Comparison of ENCODE assay signal across 33 cellular contexts in genomic region chr5:158289967-158290366, GRCh38.
"Had no signal": no experiment of that assay in that cellular context is flagged by ENCODE, and none has a peak within 500 bp of the region (broad histone marks: within the 10 kb centered on the region; RNA-seq: fewer than 3 reads in every experiment).

No MANE protein-coding gene starts in this region.

- H3K36me3 ChIP-seq: adrenal gland, ascending aorta, brain microvascular endothelial cell, breast epithelium, cardiac muscle cell had no signal

- FAIRE-seq: astrocyte, bronchial epithelial cell had no signal

- H3K4me1 ChIP-seq: adrenal gland, body of pancreas, breast epithelium had no signal

- H3K9me3 ChIP-seq: body of pancreas had no signal

- DNase-seq: activated effector memory CD4-positive, alpha-beta T cell treated with anti-CD3 and anti-CD28 coated beads, Interleukin-2, amount 50 U/mL, for 16 hours; activated effector memory CD4-positive, alpha-beta T cell treated with Interleukin-2 at 50 U/mL for 16 hours; activated gamma-delta T cell; activated gamma-delta T cell treated with Interleukin-2 at 50 U/mL for 16 hours; activated naive CD4-positive, alpha-beta T cell; activated naive CD4-positive, alpha-beta T cell treated with anti-CD3 and anti-CD28 coated beads for 36 hours; activated naive CD4-positive, alpha-beta T cell treated with anti-CD3 and anti-CD28 coated beads, Interleukin-2, amount 10 ng/mL, durations not matched to agents 7 days and 5 days; activated naive CD4-positive, alpha-beta T cell treated with anti-CD3 and anti-CD28 coated beads, Interleukin-2, amount 50 U/mL, for 16 hours; activated naive CD4-positive, alpha-beta T cell treated with Interleukin-2 at 50 U/mL for 16 hours; activated naive CD8-positive, alpha-beta T cell treated with anti-CD3 and anti-CD28 coated beads for 36 hours; activated naive CD8-positive, alpha-beta T cell treated with anti-CD3 and anti-CD28 coated beads, Interleukin-2, amount 10 ng/mL, durations not matched to agents 7 days and 5 days; activated naive CD8-positive, alpha-beta T cell treated with anti-CD3 and anti-CD28 coated beads, Interleukin-2, amount 50 U/mL, for 24 hours; activated T-cell treated with anti-CD3 and anti-CD28 coated beads, Interleukin-2, amount 50 U/mL, for 24 hours; activated T-cell treated with anti-CD3 and anti-CD28 coated beads, Interleukin-2, amount 50 U/mL, for 4 hours; activated T-cell treated with anti-CD3 and anti-CD28 coated beads, Interleukin-2, amount 50 U/mL, for 48 hours; activated T-cell treated with anti-CD3 and anti-CD28 coated beads, Interleukin-2, amount 50 U/mL, for 72 hours; adrenal gland; amniotic stem cell; amygdala; anterior cingulate cortex; aorta; body of pancreas; brain microvascular endothelial cell; caudate nucleus; central memory CD4-positive, alpha-beta T cell; cerebellar nuclear complex had no signal

- ATAC-seq: activated naive CD4-positive, alpha-beta T cell treated with anti-CD3 and anti-CD28 coated beads, Interleukin-2, amount 50 U/mL, for 72 hours; activated naive CD8-positive, alpha-beta T cell treated with anti-CD3 and anti-CD28 coated beads, Interleukin-2, amount 50 U/mL, for 24 hours; activated T-cell treated with anti-CD3 and anti-CD28 coated beads, Interleukin-2, amount 50 U/mL, for 4 hours; activated T-cell treated with anti-CD3 and anti-CD28 coated beads, Interleukin-2, amount 50 U/mL, for 72 hours; activated T-helper 17 cell treated with anti-CD3 and anti-CD28 coated beads, Interleukin-2, amount 50 U/mL, for 72 hours; body of pancreas had no signal

- H3K27me3 ChIP-seq: adrenal gland, ascending aorta, body of pancreas, brain microvascular endothelial cell, breast epithelium, cardiac muscle cell had no signal

- H3K27ac ChIP-seq: adrenal gland, ascending aorta, body of pancreas, brain microvascular endothelial cell, breast epithelium, cardiac muscle cell had no signal

- H3K4me3 ChIP-seq: adrenal gland, ascending aorta, body of pancreas, breast epithelium, cardiac muscle cell had no signal
